In the genomic region with DNA sequence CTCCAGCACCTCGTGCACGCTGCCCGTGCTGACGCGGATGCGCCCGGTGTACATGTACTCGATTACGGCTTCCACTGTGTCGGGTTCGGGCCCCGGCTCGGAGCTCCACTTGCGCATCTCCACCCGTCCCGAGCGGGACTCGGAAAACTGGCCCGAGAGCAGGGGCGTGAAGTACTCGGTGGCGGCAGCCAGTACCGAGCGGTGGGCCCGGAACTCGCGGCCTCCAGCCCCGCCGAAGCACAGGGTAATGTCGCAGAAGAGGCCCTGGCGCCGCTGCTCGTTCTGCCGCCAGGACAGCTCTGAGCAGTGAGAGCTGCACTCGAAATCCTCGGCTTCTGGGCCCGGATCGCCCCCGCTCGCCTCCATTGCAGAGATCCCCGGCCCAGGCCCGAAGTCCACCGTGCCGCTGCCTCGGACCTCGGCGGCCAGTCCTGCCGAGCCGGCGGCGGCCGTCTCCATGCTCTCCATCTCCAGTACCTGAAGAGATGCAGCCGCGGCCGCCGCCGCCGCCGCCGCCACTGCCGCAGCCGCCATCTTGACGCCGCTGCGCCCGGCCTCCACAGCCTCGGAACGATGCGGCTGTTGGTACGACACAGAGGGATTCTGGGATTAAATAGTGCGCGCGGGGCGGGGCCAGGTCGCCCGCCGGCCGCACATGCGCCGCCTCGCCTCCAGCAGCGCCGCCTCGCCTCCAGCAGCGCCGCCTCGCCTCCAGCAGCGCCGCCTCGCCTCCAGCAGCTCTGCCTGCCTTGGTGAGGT, we compare ENCODE assay signal across 1 cellular context.
TF ChIP-seq lines count a peak whose summit lies in the region.

Gene KLHL11 (minus strand): TSS at position 587 of the 759 bp plus-strand sequence. CDS start 53 bp downstream, at position 534.

TF ChIP-seq in HEK293, 187 proteins besides CTCF, POLR2A, EP300 and RAD21 (continued from another document and continues in another):
- TF ChIP-seq ZNF843 (tag by site-specific recombination; IDR thresholded peaks at IDR 0.05) = 0 out of 2 replicates have a peak, but pooled peaks have one; percentile 25
- no peak for TF ChIP-seq ZNF292 (tag by site-specific recombination; IDR thresholded peaks at IDR 0.05; ENCODE audit: borderline replicate concordance, low read depth)
- TF ChIP-seq ZXDB (tag by site-specific recombination; IDR thresholded peaks at IDR 0.05) = peak; percentile 74
- peak; percentile 8; the same call in 1 of the 2 replicates for TF ChIP-seq ZNF585B (tag by site-specific recombination; IDR thresholded peaks at IDR 0.05)
- TF ChIP-seq KLF1 (tag by site-specific recombination; IDR thresholded peaks at IDR 0.05) = 0 out of 2 replicates have a peak, but pooled peaks have one; percentile 26
- TF ChIP-seq PBX3 (CRISPR knock-in tag; IDR thresholded peaks at IDR 0.05) = peak; percentile 83; the same call in 1 of the 2 replicates
- TF ChIP-seq HOXD13 (CRISPR knock-in tag; IDR thresholded peaks at IDR 0.05; ENCODE audit: borderline replicate concordance) = peak; percentile 25; the same call in 1 of the 2 replicates
- peak; percentile 79 for TF ChIP-seq ZBTB17 (tag by site-specific recombination; IDR thresholded peaks at IDR 0.05)
- 0 out of 2 replicates have a peak, but pooled peaks have one; percentile 42 for TF ChIP-seq KLF9 (tag by site-specific recombination; IDR thresholded peaks at IDR 0.05; ENCODE audit: low read depth)
- peak; percentile 53; the same call in 1 of the 2 replicates for TF ChIP-seq SP7 (tag by site-specific recombination; IDR thresholded peaks at IDR 0.05)
- TF ChIP-seq ZNF2 (tag by site-specific recombination; IDR thresholded peaks at IDR 0.05) = peak; percentile 62; the same call in 1 of the 2 replicates
- no peak for TF ChIP-seq ZNF433 (tag by site-specific recombination; IDR thresholded peaks at IDR 0.05; ENCODE audit: low read depth)
- TF ChIP-seq, protein P1, sequence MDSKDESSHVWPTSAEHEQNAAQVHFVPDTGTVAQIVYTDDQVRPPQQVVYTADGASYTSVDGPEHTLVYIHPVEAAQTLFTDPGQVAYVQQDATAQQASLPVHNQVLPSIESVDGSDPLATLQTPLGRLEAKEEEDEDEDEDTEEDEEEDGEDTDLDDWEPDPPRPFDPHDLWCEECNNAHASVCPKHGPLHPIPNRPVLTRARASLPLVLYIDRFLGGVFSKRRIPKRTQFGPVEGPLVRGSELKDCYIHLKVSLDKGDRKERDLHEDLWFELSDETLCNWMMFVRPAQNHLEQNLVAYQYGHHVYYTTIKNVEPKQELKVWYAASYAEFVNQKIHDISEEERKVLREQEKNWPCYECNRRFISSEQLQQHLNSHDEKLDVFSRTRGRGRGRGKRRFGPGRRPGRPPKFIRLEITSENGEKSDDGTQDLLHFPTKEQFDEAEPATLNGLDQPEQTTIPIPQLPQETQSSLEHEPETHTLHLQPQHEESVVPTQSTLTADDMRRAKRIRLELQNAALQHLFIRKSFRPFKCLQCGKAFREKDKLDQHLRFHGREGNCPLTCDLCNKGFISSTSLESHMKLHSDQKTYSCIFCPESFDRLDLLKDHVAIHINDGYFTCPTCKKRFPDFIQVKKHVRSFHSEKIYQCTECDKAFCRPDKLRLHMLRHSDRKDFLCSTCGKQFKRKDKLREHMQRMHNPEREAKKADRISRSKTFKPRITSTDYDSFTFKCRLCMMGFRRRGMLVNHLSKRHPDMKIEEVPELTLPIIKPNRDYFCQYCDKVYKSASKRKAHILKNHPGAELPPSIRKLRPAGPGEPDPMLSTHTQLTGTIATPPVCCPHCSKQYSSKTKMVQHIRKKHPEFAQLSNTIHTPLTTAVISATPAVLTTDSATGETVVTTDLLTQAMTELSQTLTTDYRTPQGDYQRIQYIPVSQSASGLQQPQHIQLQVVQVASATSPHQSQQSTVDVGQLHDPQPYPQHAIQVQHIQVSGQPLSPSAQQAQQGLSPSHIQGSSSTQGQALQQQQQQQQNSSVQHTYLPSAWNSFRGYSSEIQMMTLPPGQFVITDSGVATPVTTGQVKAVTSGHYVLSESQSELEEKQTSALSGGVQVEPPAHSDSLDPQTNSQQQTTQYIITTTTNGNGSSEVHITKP (tag by site-specific recombination; IDR thresholded peaks at IDR 0.05) = peak; percentile 60
- TF ChIP-seq ZFP69B (tag by site-specific recombination; IDR thresholded peaks at IDR 0.05) = peak; percentile 54
- no peak for TF ChIP-seq PRDM2 (tag by site-specific recombination; IDR thresholded peaks at IDR 0.05; ENCODE audit: borderline replicate concordance)
- TF ChIP-seq OSR2 (tag by site-specific recombination; IDR thresholded peaks at IDR 0.05) = no peak
- peak; percentile 54; the same call in 1 of the 2 replicates for TF ChIP-seq ZNF335 (tag by site-specific recombination; conservative IDR thresholded peaks at IDR 0.05)
- TF ChIP-seq GLI4 (tag by site-specific recombination; IDR thresholded peaks at IDR 0.05) = 0 out of 2 replicates have a peak, but pooled peaks have one; percentile 52
- no peak for TF ChIP-seq ZNF184 (tag by site-specific recombination; IDR thresholded peaks at IDR 0.05)
- no peak for TF ChIP-seq SP2 (tag by site-specific recombination; IDR thresholded peaks at IDR 0.05)
- TF ChIP-seq, protein P2, sequence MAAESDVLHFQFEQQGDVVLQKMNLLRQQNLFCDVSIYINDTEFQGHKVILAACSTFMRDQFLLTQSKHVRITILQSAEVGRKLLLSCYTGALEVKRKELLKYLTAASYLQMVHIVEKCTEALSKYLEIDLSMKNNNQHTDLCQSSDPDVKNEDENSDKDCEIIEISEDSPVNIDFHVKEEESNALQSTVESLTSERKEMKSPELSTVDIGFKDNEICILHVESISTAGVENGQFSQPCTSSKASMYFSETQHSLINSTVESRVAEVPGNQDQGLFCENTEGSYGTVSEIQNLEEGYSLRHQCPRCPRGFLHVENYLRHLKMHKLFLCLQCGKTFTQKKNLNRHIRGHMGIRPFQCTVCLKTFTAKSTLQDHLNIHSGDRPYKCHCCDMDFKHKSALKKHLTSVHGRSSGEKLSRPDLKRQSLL (tag by site-specific recombination; IDR thresholded peaks at IDR 0.05) = 0 out of 2 replicates have a peak, but pooled peaks have one; percentile 35
- TF ChIP-seq IKZF3 (tag by site-specific recombination; IDR thresholded peaks at IDR 0.05) = peak; percentile 72; the same call in 1 of the 2 replicates
- TF ChIP-seq KLF10 (tag by site-specific recombination; IDR thresholded peaks at IDR 0.05) = peak; percentile 77
- TF ChIP-seq REST (tag by site-specific recombination; IDR thresholded peaks at IDR 0.05) = 0 out of 2 replicates have a peak, but pooled peaks have one; percentile 29
- TF ChIP-seq ZBTB10 (tag by site-specific recombination; IDR thresholded peaks at IDR 0.05) = 0 out of 2 replicates have a peak, but pooled peaks have one; percentile 30
- TF ChIP-seq ZNF324 (tag by site-specific recombination; IDR thresholded peaks at IDR 0.05) = no peak
- peak; percentile 49; the same call in 1 of the 2 replicates for TF ChIP-seq ZNF777 (tag by site-specific recombination; IDR thresholded peaks at IDR 0.05; ENCODE audit: borderline replicate concordance)
- TF ChIP-seq ZEB2 (tag by site-specific recombination; IDR thresholded peaks at IDR 0.05) = peak; percentile 63
- TF ChIP-seq ZFP37 (tag by site-specific recombination; IDR thresholded peaks at IDR 0.05) = peak; percentile 84; the same call in 1 of the 2 replicates
- TF ChIP-seq MEIS1 (CRISPR knock-in tag; IDR thresholded peaks at IDR 0.05; ENCODE audit: borderline replicate concordance) = 0 out of 2 replicates have a peak, but pooled peaks have one; percentile 38
- 0 out of 2 replicates have a peak, but pooled peaks have one; percentile 32 for TF ChIP-seq ZNF16 (tag by site-specific recombination; IDR thresholded peaks at IDR 0.05; ENCODE audit: low read depth)
- peak; percentile 93 for TF ChIP-seq ZNF660 (tag by site-specific recombination; IDR thresholded peaks at IDR 0.05)
- peak; percentile 76 for TF ChIP-seq ZBTB20 (tag by site-specific recombination; IDR thresholded peaks at IDR 0.05)
